In genomic region chr3:124784686-124785382, GRCh38 we compare ENCODE assay signal across 11 cellular contexts. TPM values are rescaled to one million over a fixed set of nuclear protein-coding genes. Genes with fewer than 3 reads are reported as not detected.
DNase-seq lines count a peak whose midpoint lies in the region; ATAC-seq and TF ChIP-seq lines count a peak whose summit lies in the region.
"Had no signal": no experiment of that assay in that cellular context is flagged by ENCODE, and none has a peak within 500 bp of the region (broad histone marks: within the 10 kb centered on the region; RNA-seq: fewer than 3 reads in every experiment).

No MANE protein-coding gene starts in this region.

- H3K4me3 Mint-ChIP-seq in activated naive CD8-positive, alpha-beta T cell treated with anti-CD3 and anti-CD28 coated beads for 36 hours, result no peak overlapping the region
- H3K4me3 Mint-ChIP-seq: T-helper 17 cell had no signal

- H3K9me3 ChIP-seq in sigmoid colon (no peaks in the 10 kb centered on the region), lower lobe of right lung (no peaks in the 10 kb centered on the region)

- peaks cover 15% of the 10 kb centered on the region for H3K4me1 Mint-ChIP-seq in activated naive CD8-positive, alpha-beta T cell treated with anti-CD3 and anti-CD28 coated beads for 36 hours

- H3K27me3 ChIP-seq in sigmoid colon (no peaks in the 10 kb centered on the region), lower lobe of right lung (ENCODE audit: low read depth) (no peaks in the 10 kb centered on the region)

- TF ChIP-seq CTCF in sigmoid colon (IDR thresholded peaks at IDR 0.05) (no peak), lower lobe of right lung (IDR thresholded peaks at IDR 0.05) (no peak)

- no peaks in the 10 kb centered on the region for H3K36me3 ChIP-seq in sigmoid colon
- peaks cover 4% of the 10 kb centered on the region for H3K36me3 ChIP-seq in lower lobe of right lung

- H3K36me3 Mint-ChIP-seq in activated naive CD8-positive, alpha-beta T cell treated with anti-CD3 and anti-CD28 coated beads for 36 hours, result no peaks in the 10 kb centered on the region
- H3K36me3 Mint-ChIP-seq: CD14-positive monocyte had no signal

- TF ChIP-seq EP300 in sigmoid colon (IDR thresholded peaks at IDR 0.05), result no peak

- peak overlapping the region in 1 of 4 donors; percentile 82 for H3K27ac ChIP-seq in sigmoid colon
- H3K27ac ChIP-seq in lower lobe of right lung, result no peak overlapping the region

- H3K9me3 Mint-ChIP-seq in activated naive CD8-positive, alpha-beta T cell treated with anti-CD3 and anti-CD28 coated beads for 36 hours, result no peaks in the 10 kb centered on the region

- no peak for DNase-seq in activated naive CD8-positive, alpha-beta T cell treated with anti-CD3 and anti-CD28 coated beads for 36 hours
- DNase-seq in sigmoid colon, result peak; percentile 58
- no peak for DNase-seq in NCI-H524 (lab: John Stamatoyannopoulos, UW)
- DNase-seq in lower lobe of right lung, result no peak
- DNase-seq in HK-2 (ENCODE audit: unreplicated experiment), result no peak
- DNase-seq in midbrain (lab: John Stamatoyannopoulos, UW), result no peak
- DNase-seq: activated T-cell treated with anti-CD3 and anti-CD28 coated beads for 4 hours, T-helper 17 cell had no signal

- no peak for TF ChIP-seq POLR2A in sigmoid colon (IDR thresholded peaks at IDR 0.05)

- no peak overlapping the region for H3K4me3 ChIP-seq in sigmoid colon
- H3K4me3 ChIP-seq in lower lobe of right lung, result no peak overlapping the region

- peak overlapping the region; percentile 31 for H3K27ac Mint-ChIP-seq in activated naive CD8-positive, alpha-beta T cell treated with anti-CD3 and anti-CD28 coated beads for 36 hours
- H3K27ac Mint-ChIP-seq: CD14-positive monocyte, T-helper 17 cell had no signal

- ATAC-seq in GM18502 (IDR thresholded peaks at IDR 0.05; ENCODE audit: poor library complexity, unreplicated experiment), result peak; percentile 62
- peak; percentile 64 for ATAC-seq in HG02610 (IDR thresholded peaks at IDR 0.05; ENCODE audit: unreplicated experiment)
- ATAC-seq in lower lobe of right lung, result no peak
- ATAC-seq: T-helper 17 cell had no signal

- intact Hi-C loops in sigmoid colon (cut with DNase I), result loop anchor here (5.0 to 10.0 kb wide), 2 partner anchors 52 to 270 kb away; partner anchors contain the start of gene HEG1
- intact Hi-C loops in lower lobe of right lung (cut with DNase I), result no loop called here

- 82 to 83% methylated on average over 17 of the region's 17 CpGs for WGBS in sigmoid colon, 2 donors

- H3K4me1 ChIP-seq in sigmoid colon (peaks cover 0 to 58% (median 54%) of the 10 kb centered on the region in 4 donors), lower lobe of right lung (peaks cover 38% of the 10 kb centered on the region)

- H3K27me3 Mint-ChIP-seq in activated naive CD8-positive, alpha-beta T cell treated with anti-CD3 and anti-CD28 coated beads for 36 hours, result no peaks in the 10 kb centered on the region

RNA-seq across cellular contexts. Expression of gene UMPS, which starts 54.6 kb away (rescaled TPM):
- total RNA-seq in activated naive CD8-positive, alpha-beta T cell treated with anti-CD3 and anti-CD28 coated beads for 36 hours, result 10 to 100 TPM; 88.6 to 94.0 TPM
- total RNA-seq in sigmoid colon (10 to 100 TPM; 16.7 to 22.4 (median 19.8) TPM), lower lobe of right lung (27.8 TPM)
- polyA plus RNA-seq in sigmoid colon, result 10 to 100 TPM; 18.0 to 25.1 (median 20.3) TPM

Comparison
In these comparisons a context has a peak if more than half of its experiments do, and no peak if none do; other contexts are left out.
1. ATAC-seq: peak in GM18502 (single experiment) and HG02610 (single experiment); none in lower lobe of right lung (0 of 2).